In the genomic region with DNA sequence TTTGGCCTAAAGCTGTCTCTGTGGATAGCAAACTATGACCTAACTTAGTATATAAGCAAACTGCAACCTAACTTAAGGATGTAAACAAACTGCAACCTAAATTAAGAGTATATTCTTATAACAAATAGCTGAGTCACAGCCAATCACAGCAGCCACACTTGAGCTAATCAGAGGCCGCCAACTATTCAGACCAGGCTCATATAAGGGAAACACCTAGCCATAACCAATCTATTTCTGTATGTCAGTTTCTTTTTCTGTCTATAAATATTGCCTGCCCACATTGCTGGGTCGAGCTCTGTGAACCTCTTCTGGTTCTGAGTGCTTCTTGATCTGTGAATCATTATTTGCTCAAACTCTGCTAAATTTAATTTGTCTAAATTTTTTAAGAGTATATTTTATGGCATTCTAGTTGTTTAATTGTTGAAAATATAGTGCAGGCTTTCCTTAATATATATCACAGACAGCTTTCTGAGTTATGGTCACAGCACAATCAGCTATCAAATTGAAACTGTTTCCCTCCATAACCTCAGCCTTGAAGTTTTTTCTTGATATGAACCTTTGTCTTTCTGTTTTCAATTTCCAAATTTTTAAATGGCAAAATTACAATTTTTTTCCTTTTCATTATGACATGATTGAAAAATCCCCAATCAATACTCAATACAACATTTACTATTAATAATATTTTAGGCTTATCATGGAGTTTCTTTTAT, we compare ENCODE assay signal across 1 cellular context.
TF ChIP-seq lines count a peak whose summit lies in the region.

No MANE protein-coding gene starts in this region.

TF ChIP-seq in HepG2, 621 proteins besides CTCF, POLR2A, EP300 and RAD21 (continued from another document):
- TF ChIP-seq, protein P1, sequence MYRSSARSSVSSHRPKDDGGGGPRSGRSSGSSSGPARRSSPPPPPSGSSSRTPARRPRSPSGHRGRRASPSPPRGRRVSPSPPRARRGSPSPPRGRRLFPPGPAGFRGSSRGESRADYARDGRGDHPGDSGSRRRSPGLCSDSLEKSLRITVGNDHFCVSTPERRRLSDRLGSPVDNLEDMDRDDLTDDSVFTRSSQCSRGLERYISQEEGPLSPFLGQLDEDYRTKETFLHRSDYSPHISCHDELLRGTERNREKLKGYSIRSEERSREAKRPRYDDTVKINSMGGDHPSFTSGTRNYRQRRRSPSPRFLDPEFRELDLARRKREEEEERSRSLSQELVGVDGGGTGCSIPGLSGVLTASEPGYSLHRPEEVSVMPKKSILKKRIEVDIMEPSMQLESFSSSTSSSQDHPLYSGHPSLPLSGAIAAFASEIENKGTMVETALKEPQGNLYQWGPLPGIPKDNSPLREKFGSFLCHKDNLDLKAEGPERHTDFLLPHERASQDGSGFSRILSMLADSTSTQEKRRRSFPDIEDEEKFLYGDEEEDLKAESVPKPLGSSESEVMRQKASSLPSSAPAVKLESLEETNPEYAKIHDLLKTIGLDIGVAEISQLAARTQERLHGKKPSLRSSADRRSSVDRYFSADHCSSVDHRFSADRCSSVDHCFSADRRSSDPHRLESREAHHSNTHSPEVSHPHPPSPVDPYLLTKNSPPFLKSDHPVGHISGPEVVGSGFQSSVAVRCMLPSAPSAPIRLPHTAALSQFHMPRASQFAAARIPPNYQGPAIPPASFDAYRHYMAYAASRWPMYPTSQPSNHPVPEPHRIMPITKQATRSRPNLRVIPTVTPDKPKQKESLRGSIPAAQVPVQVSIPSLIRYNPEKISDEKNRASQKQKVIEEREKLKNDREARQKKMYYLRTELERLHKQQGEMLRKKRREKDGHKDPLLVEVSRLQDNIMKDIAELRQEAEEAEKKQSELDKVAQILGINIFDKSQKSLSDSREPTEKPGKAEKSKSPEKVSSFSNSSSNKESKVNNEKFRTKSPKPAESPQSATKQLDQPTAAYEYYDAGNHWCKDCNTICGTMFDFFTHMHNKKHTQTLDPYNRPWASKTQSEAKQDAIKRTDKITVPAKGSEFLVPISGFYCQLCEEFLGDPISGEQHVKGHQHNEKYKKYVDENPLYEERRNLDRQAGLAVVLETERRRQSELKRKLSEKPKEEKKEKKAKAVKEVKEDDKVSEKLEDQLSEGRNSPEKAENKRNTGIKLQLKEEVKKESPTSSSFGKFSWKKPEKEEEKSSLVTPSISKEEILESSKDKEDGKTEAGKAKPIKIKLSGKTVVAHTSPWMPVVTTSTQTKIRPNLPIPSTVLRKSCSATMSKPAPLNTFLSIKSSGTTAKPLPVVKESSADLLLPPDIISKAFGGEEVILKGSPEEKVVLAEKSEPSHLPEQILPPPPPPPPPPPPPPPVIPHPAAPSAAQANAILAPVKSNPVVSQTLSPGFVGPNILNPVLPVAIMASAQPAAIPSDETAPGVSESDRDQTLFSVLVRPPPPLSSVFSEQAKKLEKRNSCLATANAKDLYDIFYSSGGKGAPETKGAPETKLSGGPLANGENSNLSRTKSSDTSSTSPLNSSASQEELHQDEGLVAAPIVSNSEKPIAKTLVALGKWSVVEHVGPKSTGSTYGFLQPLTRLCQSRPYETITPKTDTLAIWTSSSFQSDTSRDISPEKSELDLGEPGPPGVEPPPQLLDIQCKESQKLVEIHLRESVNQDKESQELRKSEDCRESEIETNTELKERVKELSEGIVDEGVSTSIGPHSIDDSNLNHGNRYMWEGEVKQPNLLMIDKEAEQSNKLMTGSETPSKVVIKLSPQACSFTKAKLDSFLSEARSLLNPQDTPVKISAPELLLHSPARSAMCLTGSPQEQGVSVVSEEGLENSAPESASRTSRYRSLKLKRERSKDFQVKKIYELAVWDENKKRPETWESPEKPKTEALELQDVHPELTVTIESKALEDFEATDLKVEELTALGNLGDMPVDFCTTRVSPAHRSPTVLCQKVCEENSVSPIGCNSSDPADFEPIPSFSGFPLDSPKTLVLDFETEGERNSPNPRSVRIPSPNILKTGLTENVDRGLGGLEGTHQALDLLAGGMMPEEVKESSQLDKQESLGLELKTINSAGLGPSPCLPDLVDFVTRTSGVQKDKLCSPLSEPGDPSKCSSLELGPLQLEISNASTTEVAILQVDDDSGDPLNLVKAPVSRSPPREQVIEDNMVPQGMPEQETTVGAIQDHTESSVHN (CRISPR knock-in tag; IDR thresholded peaks at IDR 0.05): no peak
- TF ChIP-seq SYNCRIP (IDR thresholded peaks at IDR 0.05; ENCODE audit: insufficient read depth, low read depth, low read length): no peak
- no peak for TF ChIP-seq RFX1 (IDR thresholded peaks at IDR 0.05)
- TF ChIP-seq TRIM22 (IDR thresholded peaks at IDR 0.05): no peak
- TF ChIP-seq ZSCAN20 (CRISPR knock-in tag; IDR thresholded peaks at IDR 0.05; ENCODE audit: borderline replicate concordance): no peak
